29 cellular contexts compared by ENCODE assay signal in genomic region chr2:8015848-8016580, GRCh38.
DNase-seq lines count a peak whose midpoint lies in the region.
"Had no signal": no experiment of that assay in that cellular context is flagged by ENCODE, and none has a peak within 500 bp of the region (broad histone marks: within the 10 kb centered on the region; RNA-seq: fewer than 3 reads in every experiment).

No MANE protein-coding gene starts in this region.

- H2BK15ac ChIP-seq in neuronal stem cell (ENCODE audit: low read length), result no peak overlapping the region

- H2AK5ac ChIP-seq in neuronal stem cell (ENCODE audit: low read depth, low read length), result no peak overlapping the region

- H3K18ac ChIP-seq in neuronal stem cell (ENCODE audit: low read length), result no peak overlapping the region

- no peak overlapping the region for H4K8ac ChIP-seq in neuronal stem cell (ENCODE audit: low read depth, low read length)

- H3K36me3 ChIP-seq in adipocyte (ENCODE audit: control insufficient read depth, insufficient read depth, low read length, severe bottlenecking), result no peaks in the 10 kb centered on the region
- H3K36me3 ChIP-seq in neuronal stem cell (replicated peaks in 1 of 2; ENCODE audit: control insufficient read depth in 2 of 2, insufficient read depth in 2 of 2, low read length in 2 of 2), result no peaks in the 10 kb centered on the region
- H3K36me3 ChIP-seq in MG63, result no peaks in the 10 kb centered on the region
- H3K36me3 ChIP-seq: BLaER1, heart left ventricle, thyroid gland, uterus had no signal

- no peak overlapping the region for H3K4me3 Mint-ChIP-seq in activated naive CD4-positive, alpha-beta T cell treated with anti-CD3 and anti-CD28 coated beads for 36 hours
- H3K4me3 Mint-ChIP-seq: T-helper 1 cell treated with Interleukin-12 subunit alpha and Interleukin-12 subunit beta and Interleukin-4 antibody, amounts not matched to agents 30 μg/mL and 1 μg/mL, for 36 hours had no signal

- no peak overlapping the region for H3K27ac ChIP-seq in neuronal stem cell (replicated peaks; ENCODE audit: low read length)
- H3K27ac ChIP-seq: BLaER1, epithelial cell of prostate, heart left ventricle, RWPE1, SK-N-MC, thyroid gland, uterus had no signal

- no peaks in the 10 kb centered on the region for H3K27me3 Mint-ChIP-seq in activated naive CD4-positive, alpha-beta T cell treated with anti-CD3 and anti-CD28 coated beads for 36 hours (ENCODE audit: low read depth)

- intact Hi-C loops in activated naive CD4-positive, alpha-beta T cell treated with anti-CD3 and anti-CD28 coated beads for 36 hours (cut with micrococcal nuclease), result no loop called here

- H2BK120ac ChIP-seq in neuronal stem cell (ENCODE audit: low read depth, low read length), result no peak overlapping the region

- CTCF ChIA-PET in activated naive CD4-positive, alpha-beta T cell treated with anti-CD3 and anti-CD28 coated beads for 36 hours (lab: Charles Lee), result no interaction called here

- DNase-seq in SIG-M5 treated with dmso at 0.1 percent for 504 hours (lab: John Stamatoyannopoulos, UW; ENCODE audit: unreplicated experiment), result peak; percentile 3
- no peak for DNase-seq in SIG-M5 (lab: John Stamatoyannopoulos, UW)
- DNase-seq in NCI-H1694 treated with DMSO at 0.1 percent for 48 hours (lab: John Stamatoyannopoulos, UW), result peak; percentile 29
- DNase-seq in adipocyte (ENCODE audit: low read depth), result peak; percentile 54
- DNase-seq in neuronal stem cell (ENCODE audit: low spot score), result no peak
- DNase-seq in amygdala (lab: John Stamatoyannopoulos, UW), result no peak
- DNase-seq in activated naive CD4-positive, alpha-beta T cell treated with anti-CD3 and anti-CD28 coated beads for 36 hours, result no peak
- DNase-seq in MG63, result no peak
- DNase-seq: activated CD4-positive, alpha-beta T cell treated with anti-CD3 and anti-CD28 coated beads, Interleukin-2, amount 50 U/mL, for 1 hour; activated CD4-positive, CD25-positive, alpha-beta regulatory T cell; activated gamma-delta T cell treated with Interleukin-2 at 50 U/mL for 16 hours; activated T-cell treated with anti-CD3 and anti-CD28 coated beads, Interleukin-2, amount 50 U/mL, for 48 hours; central memory CD4-positive, alpha-beta T cell; cortex of kidney; effector memory CD4-positive, alpha-beta T cell; heart left ventricle; left ventricle myocardium superior; NCI-H1105; NCI-H1930; NCI-H82; posterior cingulate gyrus; right cardiac atrium; thyroid gland; uterus had no signal

- no peaks in the 10 kb centered on the region for H3K36me3 Mint-ChIP-seq in activated naive CD4-positive, alpha-beta T cell treated with anti-CD3 and anti-CD28 coated beads for 36 hours (ENCODE audit: low read depth)

- no peak overlapping the region for H3K27ac Mint-ChIP-seq in activated naive CD4-positive, alpha-beta T cell treated with anti-CD3 and anti-CD28 coated beads for 36 hours
- H3K27ac Mint-ChIP-seq: T-helper 1 cell treated with Interleukin-12 subunit alpha and Interleukin-12 subunit beta and Interleukin-4 antibody, amounts not matched to agents 30 μg/mL and 1 μg/mL, for 36 hours had no signal

- no peak overlapping the region for H2BK5ac ChIP-seq in neuronal stem cell (ENCODE audit: low read length)

- H3K4me3 ChIP-seq in adipocyte (ENCODE audit: low read length), result no peak overlapping the region
- no peak overlapping the region for H3K4me3 ChIP-seq in neuronal stem cell (ENCODE audit: low read length in 2 of 2)
- H3K4me3 ChIP-seq in MG63, result no peak overlapping the region
- H3K4me3 ChIP-seq: BLaER1, heart left ventricle, SK-N-MC, thyroid gland, uterus had no signal

- H2BK12ac ChIP-seq in neuronal stem cell (ENCODE audit: low read length), result no peak overlapping the region

- H4K91ac ChIP-seq in neuronal stem cell (ENCODE audit: low read depth, low read length, poor library complexity), result no peak overlapping the region

- no peaks in the 10 kb centered on the region for H3K4me1 Mint-ChIP-seq in activated naive CD4-positive, alpha-beta T cell treated with anti-CD3 and anti-CD28 coated beads for 36 hours (ENCODE audit: low read depth)

- no peak overlapping the region for H3K4ac ChIP-seq in neuronal stem cell (ENCODE audit: low read length)

- H3K14ac ChIP-seq in neuronal stem cell (ENCODE audit: low read length), result no peak overlapping the region

- no CpG with 5 or more reads among the region's 6 CpGs for WGBS in neuronal stem cell (ENCODE audit: extremely low coverage in 2 of 2, insufficient read length in 2 of 2, insufficient replicate concordance in 1 of 2), 2 donors

- no peak overlapping the region for H3K9ac ChIP-seq in adipocyte (ENCODE audit: low read length)
- no peak overlapping the region for H3K9ac ChIP-seq in neuronal stem cell (ENCODE audit: low read depth, low read length, poor library complexity)
- H3K9ac ChIP-seq: BLaER1 had no signal

- H3K9me3 ChIP-seq in adipocyte (ENCODE audit: control insufficient read depth, low read length) (no peaks in the 10 kb centered on the region), neuronal stem cell (replicated peaks in 1 of 2; ENCODE audit: control insufficient read depth in 2 of 2, insufficient read depth in 1 of 2, low read depth in 1 of 2, low read length in 2 of 2) (peaks cover 0 to 2% of the 10 kb centered on the region in 2 donors), MG63 (no peaks in the 10 kb centered on the region)
- H3K9me3 ChIP-seq: BLaER1, heart left ventricle, thyroid gland, uterus had no signal

- no peaks in the 10 kb centered on the region for H3K27me3 ChIP-seq in adipocyte (replicated peaks; ENCODE audit: control insufficient read depth, insufficient read depth, low read length)
- no peaks in the 10 kb centered on the region for H3K27me3 ChIP-seq in neuronal stem cell (ENCODE audit: control insufficient read depth in 3 of 3, insufficient read depth in 3 of 3, low read depth in 1 of 3, low read length in 3 of 3)
- no peaks in the 10 kb centered on the region for H3K27me3 ChIP-seq in MG63
- H3K27me3 ChIP-seq: BLaER1, heart left ventricle, thyroid gland, uterus had no signal

- no peak overlapping the region for H3K4me2 ChIP-seq in neuronal stem cell (ENCODE audit: insufficient read depth, low read length, poor library complexity, severe bottlenecking)
- H3K4me2 ChIP-seq: BLaER1 had no signal

- peak overlapping the region; percentile 12 for H2AFZ ChIP-seq in neuronal stem cell (ENCODE audit: low read length)

- H3K9me3 Mint-ChIP-seq in activated naive CD4-positive, alpha-beta T cell treated with anti-CD3 and anti-CD28 coated beads for 36 hours, result no peaks in the 10 kb centered on the region

- no peaks in the 10 kb centered on the region for H3K79me1 ChIP-seq in neuronal stem cell (ENCODE audit: low read depth, low read length)

- H3K4me1 ChIP-seq in adipocyte (ENCODE audit: control insufficient read depth, insufficient read depth, low read length) (no peaks in the 10 kb centered on the region), neuronal stem cell (ENCODE audit: control insufficient read depth in 2 of 2, insufficient read depth in 1 of 2, low read depth in 1 of 2, low read length in 2 of 2) (peaks cover 0 to 9% of the 10 kb centered on the region in 2 donors)
- H3K4me1 ChIP-seq: BLaER1, heart left ventricle, thyroid gland, uterus had no signal

- no peak overlapping the region for H3K23ac ChIP-seq in neuronal stem cell (ENCODE audit: low read depth, low read length, poor library complexity)

Comparison
In these comparisons a context has a peak if more than half of its experiments do, and no peak if none do; other contexts are left out.
1. DNase-seq: peak in SIG-M5 treated with dmso at 0.1 percent for 504 hours (single experiment), NCI-H1694 treated with DMSO at 0.1 percent for 48 hours (single experiment) and adipocyte (single experiment); none in SIG-M5 (single experiment), neuronal stem cell (single experiment), amygdala (0 of 56), activated naive CD4-positive, alpha-beta T cell treated with anti-CD3 and anti-CD28 coated beads for 36 hours (single experiment) and MG63 (single experiment).